8 cellular contexts compared by ENCODE assay signal in the genomic region with DNA sequence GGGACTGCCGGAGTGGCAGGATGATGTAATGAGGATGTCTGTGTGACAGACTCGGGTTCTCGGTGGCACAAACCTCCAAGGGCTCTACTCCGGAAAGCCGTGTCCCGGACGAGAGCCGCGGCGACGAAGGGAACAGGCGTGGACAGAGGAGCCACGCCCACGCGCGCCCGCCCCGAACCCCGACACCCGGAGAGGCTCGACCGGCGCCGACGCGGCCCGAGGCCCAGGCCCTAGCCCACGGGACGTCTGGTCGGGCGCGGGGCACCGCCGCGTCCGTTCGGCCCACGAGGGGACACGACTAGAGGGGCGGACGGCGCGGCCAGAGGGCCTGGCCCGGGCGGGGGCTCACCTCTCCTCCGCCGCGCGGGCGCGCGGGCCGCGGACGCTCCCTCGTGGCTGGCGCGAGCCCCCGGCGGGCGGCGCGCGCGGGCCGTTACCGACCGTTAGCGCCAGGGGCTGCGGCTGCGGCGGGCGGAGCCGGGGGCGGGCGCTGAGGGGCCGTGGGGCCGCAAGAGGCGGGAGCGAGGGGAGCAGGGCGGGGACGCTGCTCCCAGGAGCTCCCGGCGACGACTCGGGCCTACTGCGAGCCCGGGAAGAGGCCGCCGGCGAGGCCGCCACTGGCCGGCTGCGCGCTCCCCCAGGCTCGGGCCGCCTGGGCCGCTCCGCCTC. TPM values are rescaled to one million over a fixed set of nuclear protein-coding genes. Genes with fewer than 3 reads are reported as not detected.
DNase-seq lines count a peak whose midpoint lies in the region; ATAC-seq and TF ChIP-seq lines count a peak whose summit lies in the region.

No MANE protein-coding gene starts in this region.

- H3K4me3 ChIP-seq in ACC112 (ENCODE audit: low read depth, low read length) (peak overlapping the region; percentile 80), osteoblast (ENCODE audit: insufficient read depth, low read length) (peak overlapping the region; percentile 93)

- H3K27ac ChIP-seq in ACC112 (ENCODE audit: low read depth, low read length) (peak overlapping the region; percentile 82), foreskin keratinocyte (peak overlapping the region; percentile 59), osteoblast (ENCODE audit: low read depth, low read length) (peak overlapping the region; percentile 75)

- peaks cover 30% of the 10 kb centered on the region for H3K4me1 Mint-ChIP-seq in activated CD8-positive, alpha-beta T cell treated with anti-CD3 and anti-CD28 coated beads for 36 hours (ENCODE audit: low read depth)

- ATAC-seq in HG02642 (IDR thresholded peaks at IDR 0.05; ENCODE audit: poor library complexity, unreplicated experiment) (peak; percentile 54), foreskin keratinocyte (peak; percentile 43)
- peak; percentile 17 for ATAC-seq in activated CD8-positive, alpha-beta T cell treated with anti-CD3 and anti-CD28 coated beads for 36 hours

- intact Hi-C loops in activated CD8-positive, alpha-beta T cell treated with anti-CD3 and anti-CD28 coated beads for 36 hours (cut with micrococcal nuclease) = no loop called here

- no peaks in the 10 kb centered on the region for H3K9me3 ChIP-seq in osteoblast (ENCODE audit: low read depth, low read length)

- peaks cover 28% of the 10 kb centered on the region for H4K20me1 ChIP-seq in osteoblast (ENCODE audit: insufficient read depth, low read length)

- peak overlapping the region; percentile 83 for H3K4me3 Mint-ChIP-seq in activated CD8-positive, alpha-beta T cell treated with anti-CD3 and anti-CD28 coated beads for 36 hours

- peaks cover 10% of the 10 kb centered on the region for H3K36me3 Mint-ChIP-seq in activated CD8-positive, alpha-beta T cell treated with anti-CD3 and anti-CD28 coated beads for 36 hours (ENCODE audit: low read depth)

- peak; percentile 24 for DNase-seq in GM10248 (ENCODE audit: extremely low spot score)
- peak; percentile 86 for DNase-seq in MV-4-11 (lab: John Stamatoyannopoulos, UW)
- peak; percentile 55 for DNase-seq in activated CD8-positive, alpha-beta T cell treated with anti-CD3 and anti-CD28 coated beads for 36 hours
- peak in 1 of 2 donors; percentile 20 for DNase-seq in foreskin keratinocyte
- DNase-seq in osteoblast (ENCODE audit: insufficient read length, low spot score, missing footprints) = peak; percentile 94
- DNase-seq in KG1 (lab: John Stamatoyannopoulos, UW) = no peak

- H3K4me2 ChIP-seq in osteoblast (ENCODE audit: insufficient read depth, low read length) = peak overlapping the region; percentile 61

- peaks cover 54% of the 10 kb centered on the region for H3K27me3 Mint-ChIP-seq in activated CD8-positive, alpha-beta T cell treated with anti-CD3 and anti-CD28 coated beads for 36 hours

- H3K4me1 ChIP-seq in ACC112 (ENCODE audit: control insufficient read depth, insufficient read depth, low read length, unreplicated experiment) = peaks cover 16% of the 10 kb centered on the region
- peaks cover 17% of the 10 kb centered on the region for H3K4me1 ChIP-seq in foreskin keratinocyte
- H3K4me1 ChIP-seq in osteoblast (ENCODE audit: insufficient read depth, low read length) = peaks cover 25% of the 10 kb centered on the region

- peak overlapping the region; percentile 74 for H2AFZ ChIP-seq in ACC112 (ENCODE audit: low read length, unreplicated experiment)
- H2AFZ ChIP-seq in osteoblast (ENCODE audit: low read length) = peak overlapping the region; percentile 73

- no peaks in the 10 kb centered on the region for H3K36me3 ChIP-seq in ACC112 (ENCODE audit: insufficient read depth, low read length)
- H3K36me3 ChIP-seq in osteoblast (ENCODE audit: insufficient read depth, low read length) = peaks cover under 1% of the 10 kb centered on the region

- TF ChIP-seq CTCF in GM10248 (IDR thresholded peaks at IDR 0.05; ENCODE audit: control extremely low read depth, extremely low read depth, low read depth, missing control alignments) (no peak), foreskin keratinocyte (conservative IDR thresholded peaks at IDR 0.05) (peak; percentile 6), osteoblast (IDR thresholded peaks at IDR 0.05; ENCODE audit: extremely low read depth, low read depth, low read length) (no peak)
- no peak for TF ChIP-seq CTCF in activated CD8-positive, alpha-beta T cell treated with anti-CD3 and anti-CD28 coated beads for 36 hours (IDR thresholded peaks at IDR 0.05)

- H3K9me3 Mint-ChIP-seq in activated CD8-positive, alpha-beta T cell treated with anti-CD3 and anti-CD28 coated beads for 36 hours = no peaks in the 10 kb centered on the region

- CTCF ChIA-PET in GM10248 (lab: Yijun Ruan, JAX) = no interaction called here
- CTCF ChIA-PET in activated CD8-positive, alpha-beta T cell treated with anti-CD3 and anti-CD28 coated beads for 36 hours (lab: Charles Lee) = no interaction called here

- peaks cover 30% of the 10 kb centered on the region for H3K79me2 ChIP-seq in ACC112 (ENCODE audit: control insufficient read depth, insufficient read depth, low read length, unreplicated experiment)
- H3K79me2 ChIP-seq in osteoblast (ENCODE audit: insufficient read depth, low read length) = peaks cover 81% of the 10 kb centered on the region

- POLR2A ChIA-PET in GM10248 (lab: Yijun Ruan, JAX) = no interaction called here
- POLR2A ChIA-PET in activated CD8-positive, alpha-beta T cell treated with anti-CD3 and anti-CD28 coated beads for 36 hours (lab: Charles Lee) = no interaction called here

- H3K27me3 ChIP-seq in ACC112 (ENCODE audit: insufficient read depth, low read length) (no peaks in the 10 kb centered on the region), foreskin keratinocyte (no peaks in the 10 kb centered on the region), osteoblast (ENCODE audit: insufficient read depth, low read length) (no peaks in the 10 kb centered on the region)

- peak overlapping the region; percentile 71 for H3K27ac Mint-ChIP-seq in activated CD8-positive, alpha-beta T cell treated with anti-CD3 and anti-CD28 coated beads for 36 hours

RNA-seq across cellular contexts. Expression of a gene that starts 2.1 kb away (rescaled TPM):
- under 1 TPM; 0.14 to 0.34 TPM for total RNA-seq in activated CD8-positive, alpha-beta T cell treated with anti-CD3 and anti-CD28 coated beads for 36 hours
- 4.5 and 4.8 TPM in 2 replicates for total RNA-seq in foreskin keratinocyte
- 3.0 and 3.6 TPM in 2 replicates for polyA plus RNA-seq in foreskin keratinocyte
- total RNA-seq in osteoblast = 16.5 and 19.5 TPM in 2 replicates
